10 cellular contexts compared by ENCODE assay signal in genomic region chr1:37487619-37487984, GRCh38. TPM values are rescaled to one million over a fixed set of nuclear protein-coding genes. Genes with fewer than 3 reads are reported as not detected.
DNase-seq lines count a peak whose midpoint lies in the region; ATAC-seq and TF ChIP-seq lines count a peak whose summit lies in the region.
"Had no signal": no experiment of that assay in that cellular context is flagged by ENCODE, and none has a peak within 500 bp of the region (broad histone marks: within the 10 kb centered on the region; RNA-seq: fewer than 3 reads in every experiment).

No MANE protein-coding gene starts in this region.

- no peak for ATAC-seq in CD4-positive, CD25-positive, alpha-beta regulatory T cell (ENCODE audit: low read depth in 2 of 2)
- ATAC-seq in GM19351 (IDR thresholded peaks at IDR 0.05; ENCODE audit: unreplicated experiment), result no peak
- ATAC-seq in GM18873 (IDR thresholded peaks at IDR 0.05; ENCODE audit: low FRiP score, unreplicated experiment), result no peak

- H3K9me2 ChIP-seq in OCI-LY7 (ENCODE audit: insufficient read depth, low read length), result no peaks in the 10 kb centered on the region

- no peaks in the 10 kb centered on the region for H3K27me3 Mint-ChIP-seq in CD4-positive, CD25-positive, alpha-beta regulatory T cell
- H3K27me3 Mint-ChIP-seq in progenitor cell of endocrine pancreas, result no peaks in the 10 kb centered on the region

- no peaks in the 10 kb centered on the region for H3K9me3 ChIP-seq in CD4-positive, CD25-positive, alpha-beta regulatory T cell (ENCODE audit: control insufficient read depth in 2 of 2, low read length in 2 of 2)
- no peaks in the 10 kb centered on the region for H3K9me3 ChIP-seq in OCI-LY7 (ENCODE audit: low read length)
- H3K9me3 ChIP-seq: body of pancreas had no signal

- peak overlapping the region; percentile 45 to 87 (median 83) for H3K27ac Mint-ChIP-seq in CD4-positive, CD25-positive, alpha-beta regulatory T cell
- peak overlapping the region; percentile 3 for H3K27ac Mint-ChIP-seq in progenitor cell of endocrine pancreas

- H3K36me3 ChIP-seq in CD4-positive, CD25-positive, alpha-beta regulatory T cell (ENCODE audit: control insufficient read depth, insufficient read depth, low read length), result peaks cover 52% of the 10 kb centered on the region
- peaks cover 58% of the 10 kb centered on the region for H3K36me3 ChIP-seq in OCI-LY7 (ENCODE audit: insufficient read depth, low read length)

- intact Hi-C loops in OCI-LY7 (cut with micrococcal nuclease; ENCODE audit: unreplicated experiment), result loop anchor here (1.0 kb wide), 1 partner anchor 32 kb away; no protein-coding TSS in a partner anchor

- H3K27me3 ChIP-seq in CD4-positive, CD25-positive, alpha-beta regulatory T cell (ENCODE audit: control insufficient read depth, insufficient read depth, low read length), result no peaks in the 10 kb centered on the region
- H3K27me3 ChIP-seq: body of pancreas had no signal

- peak overlapping the region in 1 of 4 donors; percentile 78 for H3K4me3 Mint-ChIP-seq in CD4-positive, CD25-positive, alpha-beta regulatory T cell
- no peak overlapping the region for H3K4me3 Mint-ChIP-seq in progenitor cell of endocrine pancreas (ENCODE audit: low read depth)

- CTCF ChIA-PET in OCI-LY7 (lab: Charles Lee; ENCODE audit: unreplicated experiment), result interaction anchor here (0.7 to 1.7 kb wide), 4 partner anchors 9 to 34 kb away, joined by 3 to 8 read pairs (median 7); partner anchors contain the start of gene MEAF6

- no peak overlapping the region for H3K27ac ChIP-seq in CD4-positive, CD25-positive, alpha-beta regulatory T cell (ENCODE audit: insufficient read depth, low read length, poor library complexity, severe bottlenecking)
- H3K27ac ChIP-seq in OCI-LY7 (ENCODE audit: low read depth, low read length, poor library complexity, severe bottlenecking) (no peak overlapping the region), epithelial cell of prostate (peak overlapping the region; percentile 99)

- no peaks in the 10 kb centered on the region for H4K20me1 ChIP-seq in OCI-LY7 (ENCODE audit: insufficient read depth, low read length)

- H3K4me1 Mint-ChIP-seq in CD4-positive, CD25-positive, alpha-beta regulatory T cell, result peaks cover 0 to 24% (median 15%) of the 10 kb centered on the region in 4 donors
- no peaks in the 10 kb centered on the region for H3K4me1 Mint-ChIP-seq in progenitor cell of endocrine pancreas (ENCODE audit: low read depth)

- no peak overlapping the region for H3K4me3 ChIP-seq in CD4-positive, CD25-positive, alpha-beta regulatory T cell (ENCODE audit: low read depth, low read length)
- no peak overlapping the region for H3K4me3 ChIP-seq in OCI-LY7 (ENCODE audit: low read depth, low read length, poor library complexity, severe bottlenecking)
- H3K4me3 ChIP-seq: body of pancreas had no signal

- POLR2A ChIA-PET in OCI-LY7 (lab: Charles Lee), result interaction anchor here (0.7 to 1.2 kb wide), 5 partner anchors 10 to 37 kb away, joined by 3 to 6 read pairs (median 4); no protein-coding TSS in a partner anchor

- H3K9me3 Mint-ChIP-seq in CD4-positive, CD25-positive, alpha-beta regulatory T cell, result no peaks in the 10 kb centered on the region
- H3K9me3 Mint-ChIP-seq in progenitor cell of endocrine pancreas (ENCODE audit: low read depth), result no peaks in the 10 kb centered on the region

- peaks cover 11% of the 10 kb centered on the region for H3K4me1 ChIP-seq in CD4-positive, CD25-positive, alpha-beta regulatory T cell (ENCODE audit: control insufficient read depth, insufficient read depth, low read length, poor library complexity, severe bottlenecking)
- peaks cover 12% of the 10 kb centered on the region for H3K4me1 ChIP-seq in OCI-LY7 (ENCODE audit: insufficient read depth, low read length, poor library complexity, severe bottlenecking)

- peaks cover 12% of the 10 kb centered on the region for H3K36me3 Mint-ChIP-seq in CD4-positive, CD25-positive, alpha-beta regulatory T cell
- peaks cover 4% of the 10 kb centered on the region for H3K36me3 Mint-ChIP-seq in progenitor cell of endocrine pancreas (ENCODE audit: insufficient read depth)

- no peaks in the 10 kb centered on the region for H3K79me2 ChIP-seq in OCI-LY7 (ENCODE audit: insufficient read depth, low read depth, low read length)

- no peak overlapping the region for H3K4me2 ChIP-seq in OCI-LY7 (ENCODE audit: low read length)

- H2AFZ ChIP-seq in OCI-LY7 (ENCODE audit: low read length), result no peak overlapping the region

- no TSS peak for BruUV-seq in OCI-LY7 (replicated peaks; lab: Mats Ljungman, UMichigan)

- TF ChIP-seq CTCF in OCI-LY7 (conservative IDR thresholded peaks at IDR 0.05; ENCODE audit: low read length), result peak; percentile 46; the same call in 1 of the 2 replicates
- no peak for TF ChIP-seq CTCF in progenitor cell of endocrine pancreas (IDR thresholded peaks at IDR 0.05; ENCODE audit: unreplicated experiment)

- no peak for DNase-seq in CD4-positive, CD25-positive, alpha-beta regulatory T cell
- DNase-seq in OCI-LY7 (ENCODE audit: low spot score), result no peak
- DNase-seq in epithelial cell of prostate (ENCODE audit: low read depth, low spot score), result no peak
- no peak for DNase-seq in progenitor cell of endocrine pancreas (ENCODE audit: low spot score, unreplicated experiment)
- no peak for DNase-seq in NCI-H2227 (lab: John Stamatoyannopoulos, UW; ENCODE audit: unreplicated experiment)
- no peak for DNase-seq in NCI-H524 (lab: John Stamatoyannopoulos, UW)
- DNase-seq: NCI-H524 treated with DMSO at 0.1 percent for 48 hours had no signal

RNA-seq across cellular contexts. Expression of gene ZC3H12A, which starts 13.2 kb away (rescaled TPM):
- total RNA-seq in CD4-positive, CD25-positive, alpha-beta regulatory T cell, result 205 TPM
- polyA plus RNA-seq in CD4-positive, CD25-positive, alpha-beta regulatory T cell, result 10 to 100 TPM in 3 of 4 donors, 1 to 10 TPM in 1; 9.9 to 16.7 (median 13.1) TPM
- total RNA-seq in OCI-LY7 (2014; rRNA removed; shearing (Covaris generic)), result 11.2 and 20.7 TPM in 2 replicates
- total RNA-seq in OCI-LY7 (2022) (9.8 and 11.5 TPM in 2 replicates), progenitor cell of endocrine pancreas (3.0 TPM in 2 replicates)

RNA-seq across cellular contexts. Expression of gene MEAF6, which starts 27.0 kb away (rescaled TPM):
- total RNA-seq in CD4-positive, CD25-positive, alpha-beta regulatory T cell, result 52.3 TPM
- 100 to 1,000 TPM; 143 to 163 (median 150) TPM for polyA plus RNA-seq in CD4-positive, CD25-positive, alpha-beta regulatory T cell
- total RNA-seq in OCI-LY7 (2014; rRNA removed; shearing (Covaris generic)), result 74.3 and 121 TPM in 2 replicates
- total RNA-seq in OCI-LY7 (2022) (69.8 and 73.8 TPM in 2 replicates), progenitor cell of endocrine pancreas (78.2 and 83.1 TPM in 2 replicates)
